18 cellular contexts compared by ENCODE assay signal in genomic region chr4:16025268-16025667, GRCh38. TPM values are rescaled to one million over a fixed set of nuclear protein-coding genes. Genes with fewer than 3 reads are reported as not detected.
DNase-seq lines count a peak whose midpoint lies in the region; ATAC-seq and TF ChIP-seq lines count a peak whose summit lies in the region.
"Had no signal": no experiment of that assay in that cellular context is flagged by ENCODE, and none has a peak within 500 bp of the region (broad histone marks: within the 10 kb centered on the region; RNA-seq: fewer than 3 reads in every experiment).

No MANE protein-coding gene starts in this region.

- 55 to 78% (median 67%) methylated on average over 5 of the region's 5 CpGs for WGBS in heart left ventricle, 4 donors

- no peaks in the 10 kb centered on the region for H3K36me3 ChIP-seq in heart left ventricle
- H3K36me3 ChIP-seq in left ventricle myocardium inferior = no peaks in the 10 kb centered on the region
- H3K36me3 ChIP-seq: BLaER1 treated with 17β-estradiol and CSF1 and Interleukin-3, amounts not matched to agents 10 nM and 100 nM had no signal

- H3K4me1 ChIP-seq in heart left ventricle (peaks cover 0 to 33% (median 7%) of the 10 kb centered on the region in 12 donors), left ventricle myocardium inferior (peaks cover 63% of the 10 kb centered on the region)

- no peak for TF ChIP-seq POLR2A in heart left ventricle (IDR thresholded peaks at IDR 0.05)

- no peak for TF ChIP-seq CTCF in heart left ventricle (IDR thresholded peaks at IDR 0.05)
- no peak for TF ChIP-seq CTCF in left ventricle myocardium inferior (IDR thresholded peaks at IDR 0.05; ENCODE audit: borderline replicate concordance)

- ATAC-seq in heart left ventricle (peak in 2 of 4 donors; percentile 42 to 62), Right ventricle myocardium superior (ENCODE audit: poor library complexity) (no peak), Right ventricle myocardium inferior (no peak), HG03159 (IDR thresholded peaks at IDR 0.05; ENCODE audit: unreplicated experiment) (no peak)
- ATAC-seq: A549; CD8-positive, alpha-beta T cell had no signal

- DNase-seq in heart left ventricle = no peak
- DNase-seq in Right ventricle myocardium superior = no peak
- DNase-seq in left ventricle myocardium inferior = no peak
- DNase-seq in Right ventricle myocardium inferior (ENCODE audit: missing footprints) = no peak
- DNase-seq: AML-193; Caco-2; Calu3; CD4-positive, alpha-beta T cell; CD8-positive, alpha-beta T cell; DMS79 treated with DMSO at 0.1 percent for 48 hours; GF-D8 had no signal

- H3K9me3 ChIP-seq in heart left ventricle = no peaks in the 10 kb centered on the region
- no peaks in the 10 kb centered on the region for H3K9me3 ChIP-seq in left ventricle myocardium inferior (replicated peaks)
- H3K9me3 ChIP-seq: A549; BLaER1 treated with 17β-estradiol and CSF1 and Interleukin-3, amounts not matched to agents 10 nM and 100 nM; Caco-2 had no signal

- H3K27ac ChIP-seq in heart left ventricle (peak overlapping the region in 3 of 12 donors; percentile 15 to 33 (median 31)), left ventricle myocardium inferior (replicated peaks) (peak overlapping the region; percentile 73)
- H3K27ac ChIP-seq: 22Rv1; BLaER1 treated with 17β-estradiol and CSF1 and Interleukin-3, amounts not matched to agents 10 nM and 100 nM; C4-2B had no signal

- H3K27me3 ChIP-seq in heart left ventricle (no peaks in the 10 kb centered on the region), left ventricle myocardium inferior (ENCODE audit: low read depth) (no peaks in the 10 kb centered on the region)
- H3K27me3 ChIP-seq: BLaER1 treated with 17β-estradiol and CSF1 and Interleukin-3, amounts not matched to agents 10 nM and 100 nM had no signal

- intact Hi-C loops in heart left ventricle (cut with DNase I) = loop anchor here in 8 of 10 donors (1.0 to 10.0 kb wide), 9 partner anchors 140 to 1440 kb away; no protein-coding TSS in a partner anchor
- intact Hi-C loops in Right ventricle myocardium superior (cut with DNase I) = loop anchor here (5.0 to 10.0 kb wide), 2 partner anchors 180 to 237 kb away; no protein-coding TSS in a partner anchor
- intact Hi-C loops in left ventricle myocardium inferior (cut with micrococcal nuclease) = loop anchor here (5.0 kb wide), 1 partner anchor 172 kb away; no protein-coding TSS in a partner anchor
- intact Hi-C loops in Right ventricle myocardium inferior (cut with DNase I) = no loop called here

- H3K4me3 ChIP-seq in heart left ventricle = peak overlapping the region in 7 of 12 donors; percentile 5 to 37 (median 23)
- peak overlapping the region; percentile 43 for H3K4me3 ChIP-seq in left ventricle myocardium inferior
- H3K4me3 ChIP-seq: A549; BLaER1 treated with 17β-estradiol and CSF1 and Interleukin-3, amounts not matched to agents 10 nM and 100 nM had no signal

RNA-seq across cellular contexts. Expression of gene PROM1, which starts 58.6 kb away (rescaled TPM):
- total RNA-seq in heart left ventricle = 10 to 100 TPM in 3 of 9 donors, 1 to 10 TPM in 6; 2.7 to 30.5 (median 6.1) TPM
- 1 to 10 TPM; 1.5 to 1.9 TPM for polyA plus RNA-seq in heart left ventricle
- total RNA-seq in Right ventricle myocardium superior = 2.1 TPM
- 2.9 TPM for total RNA-seq in left ventricle myocardium inferior
- total RNA-seq in Right ventricle myocardium inferior = 3.5 TPM
- total RNA-seq: B cell; CD4-positive, alpha-beta T cell; CD8-positive, alpha-beta T cell had no signal
- polyA plus RNA-seq: BJ had no signal
